8 cellular contexts compared by ENCODE assay signal in genomic region chr1:84478876-84479868, GRCh38. TPM values are rescaled to one million over a fixed set of nuclear protein-coding genes. Genes with fewer than 3 reads are reported as not detected.
DNase-seq lines count a peak whose midpoint lies in the region; ATAC-seq and TF ChIP-seq lines count a peak whose summit lies in the region.

RPF1 (plus strand) TSS chr1:84479266; CDS start chr1:84479282, 16 bp downstream.

- H3K4me3 ChIP-seq in dorsolateral prefrontal cortex (peak within 1 kb of the TSS; percentile 58 to 96 (median 85)), right lobe of liver (peak within 1 kb of the TSS; percentile 76 to 87 (median 84))

- 0 out of 2 replicates have a peak, but pooled peaks have one; percentile 12 for TF ChIP-seq CTCF in C4-2B (conservative IDR thresholded peaks at IDR 0.05)
- TF ChIP-seq CTCF in dorsolateral prefrontal cortex (IDR thresholded peaks at IDR 0.05 in 54 of 56, conservative IDR thresholded peaks at IDR 0.05 in 2 of 56; ENCODE audit: low read depth in 1 of 56, partially characterized antibody in 56 of 56), result peak in 21 of 56 donors; percentile 5 to 43 (median 23)
- no peak for TF ChIP-seq CTCF in right lobe of liver (IDR thresholded peaks at IDR 0.05)

- peaks cover 0 to 37% (median 6%) of the 10 kb centered on the region in 45 donors for H3K27me3 ChIP-seq in dorsolateral prefrontal cortex
- H3K27me3 ChIP-seq in right lobe of liver, result peaks cover 0 to 3% of the 10 kb centered on the region in 2 donors

- ATAC-seq in GM19328 (IDR thresholded peaks at IDR 0.05; ENCODE audit: unreplicated experiment) (peak; percentile 97), HG03520 (IDR thresholded peaks at IDR 0.05; ENCODE audit: unreplicated experiment) (peak; percentile 90), right lobe of liver (peak; percentile 94 to 97 (median 96))

- peaks cover 0 to 15% (median 0%) of the 10 kb centered on the region in 4 donors for H3K36me3 ChIP-seq in right lobe of liver

- peaks cover 0 to 13% (median 4%) of the 10 kb centered on the region in 4 donors for H3K4me1 ChIP-seq in right lobe of liver

- intact Hi-C loops in dorsolateral prefrontal cortex (cut with DNase I) (loop anchor here in 1 of 2 donors (2.0 kb wide), 1 partner anchor 28 kb away; the partner anchor contains the start of genes GNG5 and SPATA1), right lobe of liver (cut with DNase I) (no loop called here)

- 9% methylated on average over 27 of the region's 51 CpGs for WGBS in right lobe of liver (ENCODE audit: insufficient coverage, low coverage, low lambda C conversion rate, missing lambda C conversion rate)

- peak; percentile 73 for TF ChIP-seq POLR2A in right lobe of liver (IDR thresholded peaks at IDR 0.05)

- H3K27ac ChIP-seq in C4-2B, result peak within 1 kb of the TSS; percentile 87
- H3K27ac ChIP-seq in dorsolateral prefrontal cortex, result peak within 1 kb of the TSS in 58 of 59 donors; percentile 14 to 94 (median 80)
- H3K27ac ChIP-seq in right lobe of liver, result peak within 1 kb of the TSS; percentile 60 to 86 (median 77)

- DNase-seq in NCI-H526 treated with DMSO at 0.1 percent for 48 hours (lab: John Stamatoyannopoulos, UW) (peak; percentile 74), dorsolateral prefrontal cortex (peak; percentile 52 to 79 (median 76)), right lobe of liver (peak; percentile 76 to 80 (median 77))
- peak; percentile 75 to 79 for DNase-seq in activated CD4-positive, alpha-beta T cell treated with anti-CD3 and anti-CD28 coated beads, Interleukin-2, amount 50 U/mL, for 48 hours
- DNase-seq in stimulated activated CD4-positive, alpha-beta T cell treated with anti-CD3 and anti-CD28 coated beads, Interleukin-4, amount 100 ng/mL, for 24 hours, result peak; percentile 82

- no peaks in the 10 kb centered on the region for H3K9me3 ChIP-seq in right lobe of liver

RNA-seq across cellular contexts. Expression of gene RPF1, which starts in this region (rescaled TPM):
- total RNA-seq in dorsolateral prefrontal cortex, result 10 to 100 TPM; 11.8 to 23.8 (median 18.5) TPM
- total RNA-seq in right lobe of liver, result 10 to 100 TPM in 5 of 6 experiments, 1 to 10 TPM in 1; 8.6 to 29.7 (median 14.0) TPM

Comparison
In these comparisons a context has a peak if more than half of its experiments do, and no peak if none do; other contexts are left out.
1. Peak in every context shown above with its lines: DNase-seq, ATAC-seq, H3K4me3 ChIP-seq and H3K27ac ChIP-seq.